Comparison of ENCODE assay signal across 18 cellular contexts in the genomic region with DNA sequence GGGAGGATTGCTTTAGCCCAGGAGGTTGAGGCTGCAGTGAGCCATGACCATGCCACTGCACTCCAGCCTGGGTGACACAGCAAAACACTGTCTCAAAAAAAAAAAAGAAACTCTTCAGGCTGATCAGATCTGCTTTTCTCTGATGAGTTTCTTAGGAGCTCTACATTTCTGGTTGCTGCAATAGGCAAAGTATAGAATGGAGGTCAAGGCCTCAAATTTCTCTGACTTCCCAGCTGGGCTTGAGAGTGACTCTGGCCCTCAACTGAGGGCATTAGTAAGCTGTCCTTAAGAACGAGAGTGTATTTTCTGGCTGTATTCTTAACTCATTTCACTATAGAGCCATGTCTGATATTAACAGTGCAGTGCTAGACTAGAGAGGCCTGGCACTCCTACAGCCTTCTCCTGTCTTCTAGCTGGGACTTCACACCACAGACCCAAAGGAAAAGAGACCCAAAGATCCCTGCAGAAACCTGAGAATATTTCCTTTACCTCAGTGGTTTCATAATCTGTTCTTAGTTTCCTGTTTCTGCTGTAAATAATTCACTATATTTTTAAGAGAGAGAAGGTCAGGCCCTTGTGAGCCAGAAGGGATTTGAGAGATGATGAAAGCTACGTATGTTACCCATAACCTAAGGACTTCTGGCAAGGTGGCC. TPM values are rescaled to one million over a fixed set of nuclear protein-coding genes. Genes with fewer than 3 reads are reported as not detected.
DNase-seq lines count a peak whose midpoint lies in the region; ATAC-seq lines count a peak whose summit lies in the region.
"Had no signal": no experiment of that assay in that cellular context is flagged by ENCODE, and none has a peak within 500 bp of the region (broad histone marks: within the 10 kb centered on the region; RNA-seq: fewer than 3 reads in every experiment).

No MANE protein-coding gene starts in this region.

- no peak overlapping the region for H4K91ac ChIP-seq in trophoblast cell (ENCODE audit: low read depth, low read length)

- peak; percentile 85 for ATAC-seq in GM18873 (IDR thresholded peaks at IDR 0.05; ENCODE audit: low FRiP score, unreplicated experiment)
- ATAC-seq in GM21825 (IDR thresholded peaks at IDR 0.05; ENCODE audit: unreplicated experiment), result peak; percentile 77
- ATAC-seq in HG03521 (IDR thresholded peaks at IDR 0.05; ENCODE audit: unreplicated experiment), result peak; percentile 64
- ATAC-seq in naive thymus-derived CD4-positive, alpha-beta T cell, result no peak
- ATAC-seq: gastroesophageal sphincter, lower lobe of right lung had no signal

- H4K12ac ChIP-seq in trophoblast cell (ENCODE audit: low read depth, low read length), result no peak overlapping the region

- H3K4me1 Mint-ChIP-seq in naive thymus-derived CD4-positive, alpha-beta T cell, result peaks cover 4 to 13% (median 10%) of the 10 kb centered on the region in 7 donors
- H3K4me1 Mint-ChIP-seq in activated naive CD8-positive, alpha-beta T cell treated with anti-CD3 and anti-CD28 coated beads for 36 hours, result peaks cover 11% of the 10 kb centered on the region

- no peak overlapping the region for H3K23ac ChIP-seq in trophoblast cell (ENCODE audit: low read length)

- CTCF ChIA-PET in naive thymus-derived CD4-positive, alpha-beta T cell (lab: Charles Lee), result interaction anchor here (0.7 kb wide), 1 partner anchor 584 kb away, joined by 3 read pairs; no protein-coding TSS in a partner anchor

- no peaks in the 10 kb centered on the region for H3K79me2 ChIP-seq in trophoblast cell (ENCODE audit: control insufficient read depth, insufficient read depth, low read length, poor library complexity)

- H3K27me3 Mint-ChIP-seq in naive thymus-derived CD4-positive, alpha-beta T cell, result peaks cover 0 to 6% (median 0%) of the 10 kb centered on the region in 5 donors
- no peaks in the 10 kb centered on the region for H3K27me3 Mint-ChIP-seq in activated naive CD8-positive, alpha-beta T cell treated with anti-CD3 and anti-CD28 coated beads for 36 hours
- H3K27me3 Mint-ChIP-seq: activated CD4-positive, alpha-beta T cell treated with anti-CD3 and anti-CD28 coated beads, Interleukin-2, amount 10 ng/mL, durations not matched to agents 7 days and 5 days; activated naive CD4-positive, alpha-beta T cell treated with anti-CD3 and anti-CD28 coated beads, Interleukin-2, amount 50 U/mL, for 24 hours; CD4-positive, alpha-beta T cell; progenitor cell of endocrine pancreas had no signal

- no peak overlapping the region for H3K4me2 ChIP-seq in trophoblast cell (ENCODE audit: low read length)

- H3K18ac ChIP-seq in trophoblast cell (ENCODE audit: low read length), result no peak overlapping the region

- no peak overlapping the region for H2BK120ac ChIP-seq in trophoblast cell (ENCODE audit: insufficient read depth, low read length, poor library complexity)

- peak overlapping the region in 6 of 9 donors; percentile 10 to 73 (median 43) for H3K27ac Mint-ChIP-seq in naive thymus-derived CD4-positive, alpha-beta T cell
- no peak overlapping the region for H3K27ac Mint-ChIP-seq in activated naive CD8-positive, alpha-beta T cell treated with anti-CD3 and anti-CD28 coated beads for 36 hours
- H3K27ac Mint-ChIP-seq: activated CD4-positive, alpha-beta T cell treated with anti-CD3 and anti-CD28 coated beads, Interleukin-2, amount 10 ng/mL, durations not matched to agents 7 days and 5 days; activated naive CD4-positive, alpha-beta T cell treated with anti-CD3 and anti-CD28 coated beads, Interleukin-2, amount 50 U/mL, for 24 hours; CD4-positive, alpha-beta T cell; progenitor cell of endocrine pancreas had no signal

- H3K9me3 ChIP-seq in naive thymus-derived CD4-positive, alpha-beta T cell (ENCODE audit: control insufficient read depth in 2 of 3, low read length in 3 of 3), result no peaks in the 10 kb centered on the region
- no peaks in the 10 kb centered on the region for H3K9me3 ChIP-seq in trophoblast cell (ENCODE audit: insufficient read depth, low read depth, low read length)
- H3K9me3 ChIP-seq: testis had no signal

- H3K4me1 ChIP-seq in naive thymus-derived CD4-positive, alpha-beta T cell (ENCODE audit: control insufficient read depth in 2 of 2, insufficient read depth in 2 of 2, low read length in 2 of 2), result no peaks in the 10 kb centered on the region
- H3K4me1 ChIP-seq in trophoblast cell (ENCODE audit: control insufficient read depth in 1 of 2, insufficient read depth in 2 of 2, low read length in 2 of 2), result no peaks in the 10 kb centered on the region
- H3K4me1 ChIP-seq: gastroesophageal sphincter, lower lobe of right lung, testis had no signal

- no peak overlapping the region for H3K4me3 ChIP-seq in naive thymus-derived CD4-positive, alpha-beta T cell (ENCODE audit: low read length)
- H3K4me3 ChIP-seq in trophoblast cell (ENCODE audit: low read depth, low read length), result no peak overlapping the region
- H3K4me3 ChIP-seq: gastroesophageal sphincter, lower lobe of right lung, SK-N-MC, testis had no signal

- H4K8ac ChIP-seq in trophoblast cell (ENCODE audit: low read depth, low read length), result no peak overlapping the region

- H3K9me3 Mint-ChIP-seq in naive thymus-derived CD4-positive, alpha-beta T cell, result peaks cover 5 to 18% (median 10%) of the 10 kb centered on the region in 11 donors
- H3K9me3 Mint-ChIP-seq in activated naive CD8-positive, alpha-beta T cell treated with anti-CD3 and anti-CD28 coated beads for 36 hours, result peaks cover 9% of the 10 kb centered on the region

- H2AFZ ChIP-seq in trophoblast cell (ENCODE audit: insufficient read depth, low read length, poor library complexity), result no peak overlapping the region

- no peak for DNase-seq in naive thymus-derived CD4-positive, alpha-beta T cell
- no peak for DNase-seq in trophoblast cell
- DNase-seq in activated naive CD8-positive, alpha-beta T cell treated with anti-CD3 and anti-CD28 coated beads for 36 hours, result no peak
- DNase-seq in GM03348 (ENCODE audit: low spot score), result no peak
- DNase-seq in C1 segment of cervical spinal cord (lab: John Stamatoyannopoulos, UW), result no peak
- DNase-seq: activated CD4-positive, alpha-beta T cell treated with anti-CD3 and anti-CD28 coated beads, Interleukin-2, amount 10 ng/mL, durations not matched to agents 7 days and 5 days; CD4-positive, alpha-beta T cell; lower lobe of right lung; NCI-H510A; testis had no signal

- H2AK5ac ChIP-seq in trophoblast cell (ENCODE audit: low read length), result no peak overlapping the region

- POLR2A ChIA-PET in naive thymus-derived CD4-positive, alpha-beta T cell (lab: Charles Lee), result interaction anchor here (1.0 kb wide), 1 partner anchor 15 kb away, joined by 3 read pairs; no protein-coding TSS in a partner anchor

- H3K4ac ChIP-seq in trophoblast cell (ENCODE audit: low read depth, low read length), result no peak overlapping the region

- intact Hi-C loops in naive thymus-derived CD4-positive, alpha-beta T cell (cut with micrococcal nuclease), result no loop called here

- no peak overlapping the region for H2BK12ac ChIP-seq in trophoblast cell (ENCODE audit: low read length)

- no peak overlapping the region for H3K4me3 Mint-ChIP-seq in naive thymus-derived CD4-positive, alpha-beta T cell
- no peak overlapping the region for H3K4me3 Mint-ChIP-seq in activated naive CD8-positive, alpha-beta T cell treated with anti-CD3 and anti-CD28 coated beads for 36 hours
- H3K4me3 Mint-ChIP-seq: activated CD4-positive, alpha-beta T cell treated with anti-CD3 and anti-CD28 coated beads, Interleukin-2, amount 10 ng/mL, durations not matched to agents 7 days and 5 days; activated naive CD4-positive, alpha-beta T cell treated with anti-CD3 and anti-CD28 coated beads, Interleukin-2, amount 50 U/mL, for 24 hours; CD4-positive, alpha-beta T cell had no signal

- no peak overlapping the region for H3K27ac ChIP-seq in naive thymus-derived CD4-positive, alpha-beta T cell (ENCODE audit: low read depth, low read length)
- no peak overlapping the region for H3K27ac ChIP-seq in trophoblast cell (ENCODE audit: low read depth, low read length)
- H3K27ac ChIP-seq: gastroesophageal sphincter, lower lobe of right lung, SK-N-MC, testis had no signal

- no peak overlapping the region for H3K14ac ChIP-seq in trophoblast cell (ENCODE audit: low read length)

- no CpG with 5 or more reads among the region's 2 CpGs for WGBS in trophoblast cell (ENCODE audit: extremely low coverage, insufficient coverage, insufficient read length)

- no peak overlapping the region for H2BK5ac ChIP-seq in trophoblast cell (ENCODE audit: low read depth, low read length, poor library complexity)

- no peaks in the 10 kb centered on the region for H3K79me1 ChIP-seq in trophoblast cell (ENCODE audit: low read length)

- H3K36me3 Mint-ChIP-seq in naive thymus-derived CD4-positive, alpha-beta T cell, result peaks cover 0 to 11% (median 6%) of the 10 kb centered on the region in 5 donors
- peaks cover 4% of the 10 kb centered on the region for H3K36me3 Mint-ChIP-seq in activated naive CD8-positive, alpha-beta T cell treated with anti-CD3 and anti-CD28 coated beads for 36 hours

- H3K27me3 ChIP-seq in naive thymus-derived CD4-positive, alpha-beta T cell (ENCODE audit: control insufficient read depth in 2 of 2, insufficient read depth in 2 of 2, low read length in 2 of 2), result no peaks in the 10 kb centered on the region
- H3K27me3 ChIP-seq in trophoblast cell (ENCODE audit: insufficient read depth, low read length), result no peaks in the 10 kb centered on the region
- H3K27me3 ChIP-seq: gastroesophageal sphincter, testis had no signal

- no peaks in the 10 kb centered on the region for H3K36me3 ChIP-seq in naive thymus-derived CD4-positive, alpha-beta T cell (ENCODE audit: control insufficient read depth in 2 of 3, insufficient read depth in 3 of 3, low read length in 3 of 3)
- no peaks in the 10 kb centered on the region for H3K36me3 ChIP-seq in trophoblast cell (ENCODE audit: control insufficient read depth in 1 of 2, insufficient read depth in 2 of 2, low read length in 2 of 2)
- H3K36me3 ChIP-seq: gastroesophageal sphincter, lower lobe of right lung had no signal

- no peak overlapping the region for H3K9ac ChIP-seq in trophoblast cell (ENCODE audit: low read length)

RNA-seq across cellular contexts. Expression of gene NR1I2, which starts 2.0 kb away (rescaled TPM):
- under 1 TPM; 0.22 to 0.62 (median 0.44) TPM for total RNA-seq in naive thymus-derived CD4-positive, alpha-beta T cell
- under 1 TPM in 1 of 2 donors, not detected in 1; 0.26 TPM for polyA plus RNA-seq in naive thymus-derived CD4-positive, alpha-beta T cell
- 0.05 TPM in 1 of 2 replicates, not detected in the other for polyA plus RNA-seq in trophoblast cell (2013)
- total RNA-seq in activated naive CD8-positive, alpha-beta T cell treated with anti-CD3 and anti-CD28 coated beads for 36 hours, result 1 to 10 TPM; 1.2 to 1.4 TPM
- total RNA-seq: gastroesophageal sphincter, LHCN-M2 had no signal
